ENCODE assay signal across 10 cellular contexts in genomic region chrX:72107320-72107719, GRCh38. TPM values are rescaled to one million over a fixed set of nuclear protein-coding genes. Genes with fewer than 3 reads are reported as not detected.
DNase-seq lines count a peak whose midpoint lies in the region; ATAC-seq, FAIRE-seq and TF ChIP-seq lines count a peak whose summit lies in the region.
"Had no signal": no experiment of that assay in that cellular context is flagged by ENCODE, and none has a peak within 500 bp of the region (broad histone marks: within the 10 kb centered on the region; RNA-seq: fewer than 3 reads in every experiment).

No MANE protein-coding gene starts in this region.

- peak in 1 of 2 experiments; percentile 11; a peak in 1 of 4 replicates for TF ChIP-seq CTCF in GM23338 (conservative IDR thresholded peaks at IDR 0.05; ENCODE audit: low read depth in 2 of 2)
- TF ChIP-seq CTCF in WERI-Rb-1 (IDR thresholded peaks at IDR 0.05; ENCODE audit: low read depth, low read length) = no peak
- no peak for TF ChIP-seq CTCF in foreskin keratinocyte (conservative IDR thresholded peaks at IDR 0.05)

- peak; percentile 36 for DNase-seq in AG08396 (ENCODE audit: low spot score)
- peak; percentile 32 for DNase-seq in GM23338 (ENCODE audit: low spot score)
- no peak for DNase-seq in WERI-Rb-1
- peak; percentile 37 to 72 for DNase-seq in foreskin keratinocyte
- no peak for DNase-seq in Right ventricle myocardium superior
- DNase-seq in GM19239 (ENCODE audit: insufficient read length, low spot score) = no peak
- DNase-seq: T1000 had no signal

- H3K4me3 ChIP-seq in GM23338 = no peak overlapping the region
- H3K4me3 ChIP-seq in WERI-Rb-1 (ENCODE audit: low read depth, low read length) = no peak overlapping the region

- no peaks in the 10 kb centered on the region for H4K20me1 ChIP-seq in GM23338 (replicated peaks; ENCODE audit: insufficient read depth)

- H3K27ac ChIP-seq in GM23338 (ENCODE audit: low read depth) = no peak overlapping the region
- H3K27ac ChIP-seq in WERI-Rb-1 = peak overlapping the region; percentile 27; the same call in 1 of the 2 replicates
- no peak overlapping the region for H3K27ac ChIP-seq in foreskin keratinocyte

- ATAC-seq in GM23338 (peak; percentile 60), foreskin keratinocyte (peak; percentile 59), Right ventricle myocardium superior (ENCODE audit: poor library complexity) (no peak), GM21447 (IDR thresholded peaks at IDR 0.05; ENCODE audit: unreplicated experiment) (no peak), GM18868 (IDR thresholded peaks at IDR 0.05; ENCODE audit: unreplicated experiment) (no peak)

- H2AFZ ChIP-seq in GM23338 = no peak overlapping the region

- no peaks in the 10 kb centered on the region for H3K9me3 Mint-ChIP-seq in GM23338

- H3K36me3 Mint-ChIP-seq in GM23338 (ENCODE audit: low read depth) = no peaks in the 10 kb centered on the region
- H3K36me3 Mint-ChIP-seq: activated naive CD8-positive, alpha-beta T cell had no signal

- no peaks in the 10 kb centered on the region for H3K27me3 ChIP-seq in GM23338 (ENCODE audit: insufficient read depth)
- no peaks in the 10 kb centered on the region for H3K27me3 ChIP-seq in WERI-Rb-1 (ENCODE audit: insufficient read depth, low read depth, severe bottlenecking)
- H3K27me3 ChIP-seq in foreskin keratinocyte = no peaks in the 10 kb centered on the region

- H3F3A ChIP-seq in GM23338 (replicated peaks; ENCODE audit: low read depth) = no peaks in the 10 kb centered on the region

- FAIRE-seq in GM19239 (lab: Jason Lieb, UNC) = no peak

- no peaks in the 10 kb centered on the region for H3K36me3 ChIP-seq in GM23338 (ENCODE audit: insufficient read depth)
- no peaks in the 10 kb centered on the region; the same call in 1 of the 2 replicates for H3K36me3 ChIP-seq in WERI-Rb-1

- no peaks in the 10 kb centered on the region for H3K9me2 ChIP-seq in GM23338 (ENCODE audit: insufficient read depth)

- H3K4me2 ChIP-seq in GM23338 = no peak overlapping the region

- H3K4me1 Mint-ChIP-seq in GM23338 = peaks cover 18% of the 10 kb centered on the region

- intact Hi-C loops in Right ventricle myocardium superior (cut with DNase I) = no loop called here

- H3K79me2 ChIP-seq in GM23338 (replicated peaks; ENCODE audit: insufficient read depth) = no peaks in the 10 kb centered on the region

- H3K27ac Mint-ChIP-seq in GM23338 = no peak overlapping the region

- H3K4me1 ChIP-seq in GM23338 (ENCODE audit: insufficient read depth) (no peaks in the 10 kb centered on the region), foreskin keratinocyte (no peaks in the 10 kb centered on the region)

- peaks cover 6% of the 10 kb centered on the region for H3K27me3 Mint-ChIP-seq in GM23338 (ENCODE audit: insufficient read depth, low read depth, poor library complexity)

- no peak overlapping the region for H3K4me3 Mint-ChIP-seq in GM23338
- H3K4me3 Mint-ChIP-seq: activated naive CD8-positive, alpha-beta T cell had no signal

- no peaks in the 10 kb centered on the region for H3K9me3 ChIP-seq in WERI-Rb-1 (ENCODE audit: severe bottlenecking)

TF ChIP-seq in GM23338, 12 proteins besides CTCF, POLR2A, EP300 and RAD21 (continues in another document):
- TF ChIP-seq STAT1 (IDR thresholded peaks at IDR 0.05; ENCODE audit: unreplicated experiment) (no peak), ZNF331 (CRISPR knock-in tag; IDR thresholded peaks at IDR 0.05; ENCODE audit: low read depth) (no peak), EZH2 (IDR thresholded peaks at IDR 0.05; ENCODE audit: low read depth, unreplicated experiment) (no peak), REST (IDR thresholded peaks at IDR 0.05; ENCODE audit: unreplicated experiment) (no peak), ZNF462 (CRISPR knock-in tag; IDR thresholded peaks at IDR 0.05) (no peak), ZNF114 (CRISPR knock-in tag; IDR thresholded peaks at IDR 0.05) (no peak), POLR2AphosphoS5 (IDR thresholded peaks at IDR 0.05; ENCODE audit: low read depth) (no peak)

RNA-seq across cellular contexts. Expression of gene RTL5, which starts 24.4 kb away (rescaled TPM):
- 0.35 and 0.94 TPM in 2 replicates for total RNA-seq in GM23338 (2014; rRNA removed; shearing (Covaris generic))
- 0.31 and 0.52 TPM in 2 replicates for polyA plus RNA-seq in GM23338 (2016; fragmentation: Nextera tagmentation; extraction: Ambion mirVana)
- 0.14 TPM in 2 replicates for total RNA-seq in foreskin keratinocyte
- 0.14 and 0.15 TPM in 2 replicates for polyA plus RNA-seq in foreskin keratinocyte
- total RNA-seq in Right ventricle myocardium superior = 2.4 TPM

Comparison
In these comparisons a context has a peak if more than half of its experiments do, and no peak if none do; other contexts are left out.
1. DNase-seq: peak in AG08396 (single experiment), GM23338 (single experiment) and foreskin keratinocyte (2 of 2); none in WERI-Rb-1 (single experiment), Right ventricle myocardium superior (single experiment) and GM19239 (single experiment).
2. ATAC-seq: peak in GM23338 (single experiment) and foreskin keratinocyte (single experiment); none in Right ventricle myocardium superior (single experiment), GM21447 (single experiment) and GM18868 (single experiment).